In the genomic region with DNA sequence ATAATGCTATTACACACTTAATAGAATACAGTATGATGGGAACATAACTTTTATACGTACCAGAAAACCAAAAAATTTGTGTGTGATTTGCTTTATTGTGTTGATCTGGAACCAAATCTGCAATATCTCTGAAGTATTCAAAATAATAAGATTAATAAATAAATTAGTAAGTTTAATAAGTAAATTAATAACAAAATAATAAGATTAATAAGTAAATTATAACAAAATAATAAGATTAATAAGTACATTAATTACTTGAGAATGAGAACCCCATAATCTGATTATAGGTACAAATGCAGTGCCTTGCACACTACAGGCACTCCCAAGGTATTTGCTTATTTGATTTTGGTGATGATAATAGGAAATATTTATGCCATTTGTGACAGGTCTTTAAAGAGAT, we compare ENCODE assay signal across 9 cellular contexts.
"Had no signal": no experiment of that assay in that cellular context is flagged by ENCODE, and none has a peak within 500 bp of the region (broad histone marks: within the 10 kb centered on the region; RNA-seq: fewer than 3 reads in every experiment).

No MANE protein-coding gene starts in this region.

- DNase-seq: GM23248, GOT3, H7, HFFc6, IMR-90 had no signal

- H3K27ac ChIP-seq: GM23248 had no signal

- H3K4me1 ChIP-seq: HAP-1 had no signal

- H3K36me3 ChIP-seq: HAP-1 had no signal

- FAIRE-seq: HTR-8/SVneo, K562 had no signal

- H2AFZ ChIP-seq: GM23248 had no signal

- H3K9me3 ChIP-seq: HAP-1 had no signal

- H3K4me3 ChIP-seq: GM23248, HAP-1, K562 had no signal

- H3K9ac ChIP-seq: GM23248 had no signal

- ATAC-seq: HCT116, K562 had no signal
